Comparison of ENCODE assay signal across 30 cellular contexts in the genomic region with DNA sequence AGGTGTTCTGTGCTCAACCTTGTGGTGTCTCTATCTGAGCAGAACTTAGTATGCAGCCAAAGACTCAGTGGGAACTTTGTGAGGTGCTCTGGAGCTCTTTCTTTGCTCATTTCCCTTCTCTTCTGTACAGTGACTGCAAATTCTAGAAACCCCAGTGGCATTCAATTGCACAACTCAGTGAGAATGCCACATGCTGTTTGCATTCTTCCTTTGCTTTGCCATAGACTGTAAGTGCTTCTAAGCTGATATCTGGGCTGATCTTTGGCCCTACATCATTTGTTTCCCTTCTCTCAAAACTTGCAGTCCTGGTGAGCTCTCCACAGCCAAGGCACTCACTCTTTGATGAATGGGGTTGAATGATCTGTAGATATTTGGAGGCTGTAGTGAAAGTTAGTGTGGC. TPM values are rescaled to one million over a fixed set of nuclear protein-coding genes. Genes with fewer than 3 reads are reported as not detected.
A peak's percentile ranks its signal among the peaks of the same experiment; 100 is the strongest.
DNase-seq lines count a peak whose midpoint lies in the region; ATAC-seq and TF ChIP-seq lines count a peak whose summit lies in the region.
"Had no signal": no experiment of that assay in that cellular context is flagged by ENCODE, and none has a peak within 500 bp of the region (broad histone marks: within the 10 kb centered on the region; RNA-seq: fewer than 3 reads in every experiment).

No MANE protein-coding gene starts in this region.

- intact Hi-C loops in left lung (cut with DNase I): no loop called here
- intact Hi-C loops in body of pancreas (cut with DNase I): no loop called here

- H3K27me3 ChIP-seq in left lung: peaks cover 0 to 5% of the 10 kb centered on the region in 2 donors
- no peaks in the 10 kb centered on the region for H3K27me3 ChIP-seq in body of pancreas
- H3K27me3 ChIP-seq: MG63, SJCRH30, upper lobe of right lung had no signal

- DNase-seq in EH (ENCODE audit: low read depth) (peak; percentile 66), MV-4-11 (lab: John Stamatoyannopoulos, UW) (peak; percentile 29), dedifferentiated amniotic fluid mesenchymal stem cell (ENCODE audit: extremely low spot score) (peak; percentile 25), left lung (no peak), 8988T (no peak), NCI-H187 treated with DMSO at 0.1 percent for 48 hours (lab: John Stamatoyannopoulos, UW) (no peak), body of pancreas (no peak)
- DNase-seq in stimulated activated CD4-positive, alpha-beta T cell treated with anti-CD3 and anti-CD28 coated beads, Interleukin-12 subunit alpha, Interleukin-12 subunit beta, amount 100 ng/mL, for 4 hours: no peak
- DNase-seq: ACHN; activated CD4-positive, alpha-beta T cell treated with anti-CD3 and anti-CD28 coated beads for 1 hour; activated naive CD4-positive, alpha-beta T cell; adrenal gland; C1 segment of cervical spinal cord; caudate nucleus; dermis blood vessel endothelial cell; DND-41; hippocampal formation; immature natural killer cell; KBM-7; MG63; natural killer cell; NCI-H1436; NCI-H524; SJCRH30; spleen; stimulated activated CD4-positive, alpha-beta T cell treated with anti-CD3 and anti-CD28 coated beads, Interleukin-4, amount 100 ng/mL, for 1 hour; T-helper 1 cell; upper lobe of right lung had no signal

- ATAC-seq in left lung (peak; percentile 46), body of pancreas (no peak)
- ATAC-seq: gastroesophageal sphincter; natural killer cell; stimulated activated memory B cell treated with anti-CD40 and anti-IgM and Interleukin-4, amounts not matched to agents 10 μg/mL and 1 μg/mL and 100 μg/mL, for 72 hours; upper lobe of right lung had no signal

- no peak overlapping the region for H3K27ac ChIP-seq in left lung
- H3K27ac ChIP-seq in body of pancreas: no peak overlapping the region
- H3K27ac ChIP-seq: adrenal gland, gastroesophageal sphincter, SJCRH30, spleen, upper lobe of right lung had no signal

- no peak for TF ChIP-seq POLR2A in body of pancreas (IDR thresholded peaks at IDR 0.05)

- H3K36me3 ChIP-seq in left lung (no peaks in the 10 kb centered on the region), body of pancreas (replicated peaks in 1 of 2; ENCODE audit: insufficient read depth in 1 of 2, low read depth in 2 of 2) (no peaks in the 10 kb centered on the region)
- H3K36me3 ChIP-seq: adrenal gland, gastroesophageal sphincter, MG63, SJCRH30, spleen, upper lobe of right lung had no signal

- H3K4me3 ChIP-seq in left lung (no peak overlapping the region), body of pancreas (no peak overlapping the region)
- H3K4me3 ChIP-seq: adrenal gland, gastroesophageal sphincter, MG63, SJCRH30, spleen, upper lobe of right lung had no signal

- H3K9me3 ChIP-seq in left lung: no peaks in the 10 kb centered on the region
- H3K9me3 ChIP-seq in body of pancreas: no peaks in the 10 kb centered on the region
- H3K9me3 ChIP-seq: adrenal gland, gastroesophageal sphincter, MG63, SJCRH30, spleen, upper lobe of right lung had no signal

- H3K4me1 ChIP-seq in left lung (no peaks in the 10 kb centered on the region), body of pancreas (no peaks in the 10 kb centered on the region)
- H3K4me1 ChIP-seq: adrenal gland, gastroesophageal sphincter, SJCRH30, spleen, upper lobe of right lung had no signal

- no peak for TF ChIP-seq CTCF in left lung (IDR thresholded peaks at IDR 0.05)
- TF ChIP-seq CTCF in body of pancreas (IDR thresholded peaks at IDR 0.05): no peak

RNA-seq across cellular contexts. Expression of a gene that starts 7.0 kb away (rescaled TPM):
- total RNA-seq in left lung (under 1 TPM; 0.12 to 0.13 TPM), body of pancreas (under 1 TPM; 0.26 to 0.33 TPM)
- total RNA-seq: dermis blood vessel endothelial cell, SJCRH30 had no signal

RNA-seq across cellular contexts. Expression of a gene that starts 8.9 kb away (rescaled TPM):
- total RNA-seq in left lung (1 to 10 TPM; 2.2 to 3.1 TPM), body of pancreas (1 to 10 TPM; 1.3 to 2.1 TPM)
- total RNA-seq: SJCRH30 had no signal

Comparison
In these comparisons a context has a peak if more than half of its experiments do, and no peak if none do; other contexts are left out.
1. DNase-seq: peak in EH (single experiment), MV-4-11 (single experiment) and dedifferentiated amniotic fluid mesenchymal stem cell (single experiment); none in left lung (0 of 2), 8988T (single experiment), NCI-H187 treated with DMSO at 0.1 percent for 48 hours (single experiment), body of pancreas (0 of 4) and stimulated activated CD4-positive, alpha-beta T cell treated with anti-CD3 and anti-CD28 coated beads, Interleukin-12 subunit alpha, Interleukin-12 subunit beta, amount 100 ng/mL, for 4 hours (single experiment).